In genomic region chr15:56732135-56732880, GRCh38 we compare ENCODE assay signal across 1 cellular context.
TF ChIP-seq lines count a peak whose summit lies in the region.

No MANE protein-coding gene starts in this region.

TF ChIP-seq in HEK293, 187 proteins besides CTCF, POLR2A, EP300 and RAD21 (continued from another document):
- TF ChIP-seq FEZF1 (tag by site-specific recombination; IDR thresholded peaks at IDR 0.05) (peak; percentile 27; the same call in 1 of the 2 replicates), KLF7 (tag by site-specific recombination; IDR thresholded peaks at IDR 0.05; ENCODE audit: borderline replicate concordance) (no peak), ZNF701 (tag by site-specific recombination; IDR thresholded peaks at IDR 0.05) (no peak), TCF7L2 (IDR thresholded peaks at IDR 0.05; ENCODE audit: borderline replicate concordance, low read depth, low read length) (peak; percentile 70; the same call in 1 of the 2 replicates), REPIN1 (tag by site-specific recombination; IDR thresholded peaks at IDR 0.05; ENCODE audit: low read depth) (no peak), ZBTB7A (tag by site-specific recombination; IDR thresholded peaks at IDR 0.05; ENCODE audit: low read depth) (no peak)
- TF ChIP-seq, protein P1, sequence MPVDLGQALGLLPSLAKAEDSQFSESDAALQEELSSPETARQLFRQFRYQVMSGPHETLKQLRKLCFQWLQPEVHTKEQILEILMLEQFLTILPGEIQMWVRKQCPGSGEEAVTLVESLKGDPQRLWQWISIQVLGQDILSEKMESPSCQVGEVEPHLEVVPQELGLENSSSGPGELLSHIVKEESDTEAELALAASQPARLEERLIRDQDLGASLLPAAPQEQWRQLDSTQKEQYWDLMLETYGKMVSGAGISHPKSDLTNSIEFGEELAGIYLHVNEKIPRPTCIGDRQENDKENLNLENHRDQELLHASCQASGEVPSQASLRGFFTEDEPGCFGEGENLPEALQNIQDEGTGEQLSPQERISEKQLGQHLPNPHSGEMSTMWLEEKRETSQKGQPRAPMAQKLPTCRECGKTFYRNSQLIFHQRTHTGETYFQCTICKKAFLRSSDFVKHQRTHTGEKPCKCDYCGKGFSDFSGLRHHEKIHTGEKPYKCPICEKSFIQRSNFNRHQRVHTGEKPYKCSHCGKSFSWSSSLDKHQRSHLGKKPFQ (tag by site-specific recombination; IDR thresholded peaks at IDR 0.05), result no peak
TF ChIP-seq in HEK293: peak in this region for 2.
